Comparison of ENCODE assay signal across 8 cellular contexts in genomic region chr1:153944822-153945117, GRCh38. TPM values are rescaled to one million over a fixed set of nuclear protein-coding genes. Genes with fewer than 3 reads are reported as not detected.
DNase-seq lines count a peak whose midpoint lies in the region; ATAC-seq and TF ChIP-seq lines count a peak whose summit lies in the region.

No MANE protein-coding gene starts in this region.

- H3K9me3 ChIP-seq in H9 (ENCODE audit: control insufficient read depth, low read depth, low read length) (no peaks in the 10 kb centered on the region), T-helper 17 cell (ENCODE audit: control insufficient read depth, low read length, poor library complexity, severe bottlenecking) (no peaks in the 10 kb centered on the region), smooth muscle cell (replicated peaks; ENCODE audit: low read depth) (no peaks in the 10 kb centered on the region)

- H3K4me2 ChIP-seq in H9 (ENCODE audit: insufficient read depth, insufficient read length, low read length) = peak overlapping the region; percentile 52
- H3K4me2 ChIP-seq in smooth muscle cell = peak overlapping the region; percentile 97

- DNase-seq in H9 (no peak), T-helper 17 cell (no peak), fibroblast of villous mesenchyme (ENCODE audit: low read depth) (no peak), smooth muscle cell (lab: John Stamatoyannopoulos, UW; ENCODE audit: unreplicated experiment) (no peak), NCI-H524 treated with DMSO at 0.1 percent for 48 hours (lab: John Stamatoyannopoulos, UW) (no peak), NCI-H2029 (lab: John Stamatoyannopoulos, UW) (no peak)

- H2BK5ac ChIP-seq in H9 (ENCODE audit: insufficient read length, low read length) = no peak overlapping the region

- no peaks in the 10 kb centered on the region for H3K9me3 Mint-ChIP-seq in H9

- H3F3A ChIP-seq in smooth muscle cell (ENCODE audit: low read depth) = no peaks in the 10 kb centered on the region

- no peak overlapping the region for H3K14ac ChIP-seq in H9 (ENCODE audit: insufficient read depth, low read length)

- H4K8ac ChIP-seq in H9 (replicated peaks; ENCODE audit: insufficient read length, low read depth, low read length) = no peak overlapping the region

- H3K9ac ChIP-seq in H9 (ENCODE audit: extremely low read depth, insufficient read length, low read length) (no peak overlapping the region), smooth muscle cell (ENCODE audit: low read depth) (no peak overlapping the region)

- H3K79me2 ChIP-seq in H9 (ENCODE audit: insufficient read depth, low read length) (no peaks in the 10 kb centered on the region), smooth muscle cell (ENCODE audit: low read depth) (peaks cover 19% of the 10 kb centered on the region)

- no peak overlapping the region for H4K91ac ChIP-seq in H9 (ENCODE audit: insufficient read length, low read depth, low read length)

- H3K27ac ChIP-seq in H9 (ENCODE audit: insufficient read length, low read depth, low read length) = no peak overlapping the region
- no peak overlapping the region for H3K27ac ChIP-seq in smooth muscle cell (ENCODE audit: low read depth)

- no peak overlapping the region for H2BK20ac ChIP-seq in H9 (ENCODE audit: low read depth, low read length, poor library complexity, severe bottlenecking)

- H2AFZ ChIP-seq in H9 (ENCODE audit: low read length) (no peak overlapping the region), smooth muscle cell (ENCODE audit: low read depth) (no peak overlapping the region)

- ATAC-seq in T-helper 17 cell = no peak
- ATAC-seq in GM19397 (IDR thresholded peaks at IDR 0.05; ENCODE audit: unreplicated experiment) = no peak
- no peak for ATAC-seq in GM19023 (IDR thresholded peaks at IDR 0.05; ENCODE audit: unreplicated experiment)

- no peaks in the 10 kb centered on the region; the same call in 1 of the 2 replicates for H3K4me1 ChIP-seq in H9 (ENCODE audit: insufficient read depth, low read length)
- no peaks in the 10 kb centered on the region for H3K4me1 ChIP-seq in smooth muscle cell (ENCODE audit: low read depth)

- H3K56ac ChIP-seq in H9 (ENCODE audit: insufficient read length, low read depth, low read length) = no peak overlapping the region

- no peak overlapping the region for H2BK15ac ChIP-seq in H9 (ENCODE audit: low read depth, low read length)

- H3K18ac ChIP-seq in H9 (ENCODE audit: insufficient read length, low read depth, low read length) = no peak overlapping the region

- no peak overlapping the region for H2BK120ac ChIP-seq in H9 (ENCODE audit: low read depth, low read length, poor library complexity, severe bottlenecking)

- H3K4me1 Mint-ChIP-seq in H9 = peaks cover 10 to 17% of the 10 kb centered on the region in 2 experiments
- peaks cover 39% of the 10 kb centered on the region for H3K4me1 Mint-ChIP-seq in T-helper 17 cell

- H3K4me3 ChIP-seq in fibroblast of villous mesenchyme (ENCODE audit: low read depth, low read length) (peak overlapping the region; percentile 76), smooth muscle cell (peak overlapping the region; percentile 96)

- no peak overlapping the region for H4K5ac ChIP-seq in H9 (ENCODE audit: insufficient read length, low read depth, low read length)

- peaks cover 5% of the 10 kb centered on the region for H3K23me2 ChIP-seq in H9 (ENCODE audit: insufficient read length, low read depth, low read length, poor library complexity, severe bottlenecking)

- H2BK12ac ChIP-seq in H9 (ENCODE audit: insufficient read length, low read depth, low read length) = no peak overlapping the region

- WGBS in H9 (ENCODE audit: extremely low coverage, insufficient read length, low lambda C conversion rate) = no CpG with 5 or more reads among the region's 3 CpGs
- 93% methylated on average over 3 of the region's 3 CpGs for WGBS in smooth muscle cell (ENCODE audit: low lambda C conversion rate)

- H2AK5ac ChIP-seq in H9 (ENCODE audit: insufficient read length, low read length) = no peak overlapping the region

- H3K4me3 Mint-ChIP-seq in H9 (peak overlapping the region; percentile 82 to 93; a peak in 4 of 5 replicates), T-helper 17 cell (peak overlapping the region; percentile 95)

- H3K27ac Mint-ChIP-seq in H9 (0 out of 7 replicates have a peak overlapping the region, but pooled peaks of 1 of the 3 experiments have one; percentile 9), T-helper 17 cell (peak overlapping the region; percentile 94)

- no peak overlapping the region for H3T11ph ChIP-seq in H9 (ENCODE audit: low read length)

- H3K27me3 ChIP-seq in H9 (ENCODE audit: insufficient read depth, low read length) (no peaks in the 10 kb centered on the region), smooth muscle cell (ENCODE audit: low read depth) (no peaks in the 10 kb centered on the region)

- H3K4ac ChIP-seq in H9 (ENCODE audit: low read depth, low read length) = no peak overlapping the region

- no peaks in the 10 kb centered on the region for H4K20me1 ChIP-seq in H9 (ENCODE audit: control insufficient read depth, insufficient read depth, insufficient read length)
- H4K20me1 ChIP-seq in smooth muscle cell (ENCODE audit: low read depth) = no peaks in the 10 kb centered on the region

- TF ChIP-seq CTCF in H9 (conservative IDR thresholded peaks at IDR 0.05) (no peak), fibroblast of villous mesenchyme (IDR thresholded peaks at IDR 0.05; ENCODE audit: insufficient read depth, low read depth, low read length) (no peak), smooth muscle cell (IDR thresholded peaks at IDR 0.05; ENCODE audit: borderline replicate concordance, insufficient read depth, poor library complexity, severe bottlenecking) (no peak)

- H3K36me3 Mint-ChIP-seq in H9 (ENCODE audit: insufficient read depth in 1 of 3, low read depth in 3 of 3) (peaks cover 14 to 55% (median 38%) of the 10 kb centered on the region in 3 experiments), T-helper 17 cell (ENCODE audit: low read depth) (peaks cover 7% of the 10 kb centered on the region)

- no peaks in the 10 kb centered on the region for H3K36me3 ChIP-seq in smooth muscle cell (ENCODE audit: low read depth)

- peaks cover 3% of the 10 kb centered on the region for H3K79me1 ChIP-seq in H9 (ENCODE audit: insufficient read depth, low read depth, low read length, poor library complexity, severe bottlenecking)

- H3K27me3 Mint-ChIP-seq in H9 (ENCODE audit: low read depth) (no peaks in the 10 kb centered on the region), T-helper 17 cell (no peaks in the 10 kb centered on the region)

- H3K23ac ChIP-seq in H9 (ENCODE audit: insufficient read length, low read depth, low read length) = no peak overlapping the region

RNA-seq across cellular contexts. Expression of gene DENND4B, which starts 1.7 kb away (rescaled TPM):
- total RNA-seq in H9 (2021) = 82.8 and 84.6 TPM in 2 replicates
- 100 to 1,000 TPM; 120 to 157 TPM for total RNA-seq in T-helper 17 cell
- total RNA-seq in fibroblast of villous mesenchyme = 27.6 and 29.0 TPM in 2 replicates
- 6.4 and 9.7 TPM in 2 replicates for total RNA-seq in smooth muscle cell
- polyA plus RNA-seq in smooth muscle cell = 16.3 and 21.1 TPM in 2 replicates

RNA-seq across cellular contexts. Expression of gene CRTC2, which starts 13.6 kb away (rescaled TPM):
- 44.7 and 45.7 TPM in 2 replicates for total RNA-seq in H9 (2021)
- total RNA-seq in T-helper 17 cell = 100 to 1,000 TPM; 133 to 151 TPM
- 4.5 and 6.0 TPM in 2 replicates for total RNA-seq in fibroblast of villous mesenchyme
- 9.9 and 13.0 TPM in 2 replicates for total RNA-seq in smooth muscle cell
- 24.6 and 37.7 TPM in 2 replicates for polyA plus RNA-seq in smooth muscle cell

RNA-seq across cellular contexts. Expression of gene SLC39A1, which starts 18.6 kb away (rescaled TPM):
- total RNA-seq in H9 (2021) (161 and 170 TPM in 2 replicates), T-helper 17 cell (10 to 100 TPM; 14.1 to 16.4 TPM), fibroblast of villous mesenchyme (127 and 153 TPM in 2 replicates), smooth muscle cell (78.8 and 104 TPM in 2 replicates)
- 128 and 143 TPM in 2 replicates for polyA plus RNA-seq in smooth muscle cell

RNA-seq across cellular contexts. Expression of gene GATAD2B, which starts 22.0 kb away (rescaled TPM):
- total RNA-seq in H9 (2021) (37.0 and 44.1 TPM in 2 replicates), T-helper 17 cell (10 to 100 TPM; 63.3 to 72.9 TPM), fibroblast of villous mesenchyme (6.8 and 8.6 TPM in 2 replicates), smooth muscle cell (13.2 and 24.9 TPM in 2 replicates)
- polyA plus RNA-seq in smooth muscle cell = 7.8 and 10.0 TPM in 2 replicates

RNA-seq across cellular contexts. Expression of gene CREB3L4, which starts 22.9 kb away (rescaled TPM):
- 27.6 and 27.7 TPM in 2 replicates for total RNA-seq in H9 (2021)
- total RNA-seq in T-helper 17 cell = 1 to 10 TPM; 4.5 to 6.0 TPM
- 3.9 TPM in 2 replicates for total RNA-seq in fibroblast of villous mesenchyme
- total RNA-seq in smooth muscle cell = 13.0 and 14.9 TPM in 2 replicates
- 9.0 and 13.2 TPM in 2 replicates for polyA plus RNA-seq in smooth muscle cell
